8 cellular contexts compared by ENCODE assay signal in the genomic region with DNA sequence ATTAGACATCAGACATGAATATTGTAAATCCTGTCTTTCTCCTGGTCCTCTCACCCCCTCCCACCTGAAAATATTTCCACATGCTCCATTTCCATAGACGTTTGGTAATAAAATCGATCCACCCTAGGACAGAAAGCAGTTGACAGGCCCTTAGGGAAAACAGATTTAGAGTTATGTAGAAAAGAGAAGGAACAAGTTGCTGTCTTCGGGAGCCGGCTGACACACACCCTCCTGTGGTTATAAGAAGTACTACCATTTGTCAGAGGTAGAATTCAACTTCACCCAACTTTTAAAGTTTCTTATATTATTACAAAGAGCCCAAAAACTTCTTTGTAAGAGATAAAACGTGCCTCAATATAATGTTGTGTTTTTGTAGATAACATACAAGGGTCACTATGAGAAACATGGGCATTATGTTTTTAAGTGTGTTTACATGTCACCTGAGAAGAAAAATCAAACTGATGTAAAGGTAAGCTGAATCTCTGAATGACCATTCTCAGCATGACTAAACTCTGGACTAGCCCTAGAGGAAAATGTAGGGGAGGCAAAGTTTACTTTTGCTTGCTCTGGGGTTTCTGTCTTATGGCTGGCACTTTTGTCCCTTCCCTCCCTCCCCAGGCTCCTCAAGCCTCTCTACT. TPM values are rescaled to one million over a fixed set of nuclear protein-coding genes. Genes with fewer than 3 reads are reported as not detected.
A peak's percentile ranks its signal among the peaks of the same experiment; 100 is the strongest.
DNase-seq lines count a peak whose midpoint lies in the region; ATAC-seq and TF ChIP-seq lines count a peak whose summit lies in the region.

No MANE protein-coding gene starts in this region.

- H3K4me1 ChIP-seq in right lobe of liver, result no peaks in the 10 kb centered on the region

- H3K9me3 ChIP-seq in right lobe of liver, result no peaks in the 10 kb centered on the region

- TF ChIP-seq CTCF in chondrocyte (IDR thresholded peaks at IDR 0.05) (peak; percentile 91), right lobe of liver (IDR thresholded peaks at IDR 0.05) (peak; percentile 60 to 75 (median 66))

- 0% methylated on average over 5 of the region's 5 CpGs for WGBS in right lobe of liver (ENCODE audit: insufficient coverage, low coverage, low lambda C conversion rate, missing lambda C conversion rate)

- intact Hi-C loops in right lobe of liver (cut with DNase I), result loop anchor here in 1 of 2 donors (5.0 kb wide), 1 partner anchor 157 kb away; no protein-coding TSS in a partner anchor

- H3K4me1 Mint-ChIP-seq in chondrocyte (ENCODE audit: low read depth), result peaks cover 29% of the 10 kb centered on the region

- H3K27ac Mint-ChIP-seq in chondrocyte (ENCODE audit: unreplicated experiment), result no peak overlapping the region

- in situ Hi-C loops in G401 (cut with HindIII; ENCODE audit: low sequenced_read_pairs), result no loop called here

- DNase-seq in G401 (ENCODE audit: low spot score), result peak; percentile 68
- DNase-seq in NCI-H526 treated with DMSO at 0.1 percent for 48 hours (lab: John Stamatoyannopoulos, UW), result peak; percentile 17
- DNase-seq in chondrocyte (ENCODE audit: low spot score), result no peak
- DNase-seq in right lobe of liver, result peak in 1 of 3 donors; percentile 34
- no peak for DNase-seq in NCI-H1048 (lab: John Stamatoyannopoulos, UW)
- no peak for DNase-seq in activated CD4-positive, alpha-beta T cell treated with anti-CD3 and anti-CD28 coated beads, Interleukin-2, amount 50 U/mL, for 4 hours

- ATAC-seq in GM21786 (IDR thresholded peaks at IDR 0.05; ENCODE audit: unreplicated experiment) (peak; percentile 75), right lobe of liver (peak; percentile 79 to 88 (median 84)), GM18520 (IDR thresholded peaks at IDR 0.05; ENCODE audit: unreplicated experiment) (no peak)

- no peaks in the 10 kb centered on the region for H3K27me3 Mint-ChIP-seq in chondrocyte (ENCODE audit: low read depth)

- H3K27ac ChIP-seq in right lobe of liver, result no peak overlapping the region

- H3K4me3 ChIP-seq in right lobe of liver, result no peak overlapping the region

- no peak overlapping the region for H3K4me3 Mint-ChIP-seq in chondrocyte (ENCODE audit: unreplicated experiment)

- no peak for TF ChIP-seq POLR2A in right lobe of liver (IDR thresholded peaks at IDR 0.05)

- H3K27me3 ChIP-seq in right lobe of liver, result no peaks in the 10 kb centered on the region

- no peaks in the 10 kb centered on the region for H3K36me3 ChIP-seq in right lobe of liver

- H3K9me3 Mint-ChIP-seq in chondrocyte (ENCODE audit: low read depth), result no peaks in the 10 kb centered on the region

- H3K36me3 Mint-ChIP-seq in chondrocyte (ENCODE audit: low read depth), result no peaks in the 10 kb centered on the region

RNA-seq across cellular contexts. Expression of gene MEPE, which starts 6.7 kb away (rescaled TPM):
- total RNA-seq in G401 (2014; rRNA removed; shearing (Covaris generic)), result not detected in 2 replicates
- total RNA-seq in chondrocyte (not detected in 3 replicates), right lobe of liver (not detected)

RNA-seq across cellular contexts. Expression of gene IBSP, which starts 40.1 kb away (rescaled TPM):
- not detected in 2 replicates for total RNA-seq in G401 (2014; rRNA removed; shearing (Covaris generic))
- 0.90 to 0.95 TPM in 2 of 3 replicates, not detected in the other for total RNA-seq in chondrocyte
- not detected for total RNA-seq in right lobe of liver

Comparison
In these comparisons a context has a peak if more than half of its experiments do, and no peak if none do; other contexts are left out.
1. DNase-seq: peak in G401 (single experiment) and NCI-H526 treated with DMSO at 0.1 percent for 48 hours (single experiment); none in chondrocyte (single experiment), NCI-H1048 (single experiment) and activated CD4-positive, alpha-beta T cell treated with anti-CD3 and anti-CD28 coated beads, Interleukin-2, amount 50 U/mL, for 4 hours (0 of 2).